ENCODE assay signal across 20 cellular contexts in the genomic region with DNA sequence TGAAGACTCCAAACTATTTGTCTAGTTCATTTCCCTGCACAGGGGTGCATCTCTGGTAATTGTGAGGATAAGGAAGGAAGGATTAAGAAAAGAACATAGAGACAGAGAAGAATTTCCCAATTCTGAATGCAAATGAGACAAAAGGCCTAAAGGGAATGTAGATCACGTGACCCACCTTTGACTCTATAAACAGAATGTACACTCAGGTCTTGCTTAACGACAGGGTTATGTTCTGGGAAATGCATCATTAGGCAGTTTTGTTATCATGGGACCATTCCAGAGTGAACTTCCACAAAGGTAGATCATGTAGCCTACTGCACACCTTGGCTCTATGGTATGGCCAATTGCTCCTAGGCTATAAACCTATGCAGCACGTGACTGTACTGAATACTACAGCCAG.
DNase-seq lines count a peak whose midpoint lies in the region; ATAC-seq, FAIRE-seq and TF ChIP-seq lines count a peak whose summit lies in the region.
"Had no signal": no experiment of that assay in that cellular context is flagged by ENCODE, and none has a peak within 500 bp of the region (broad histone marks: within the 10 kb centered on the region; RNA-seq: fewer than 3 reads in every experiment).

No MANE protein-coding gene starts in this region.

- POLR2A ChIA-PET in MCF 10A (lab: Yijun Ruan, JAX) (no interaction called here), GM12878 (lab: Charles Lee) (no interaction called here)

- intact Hi-C loops in MCF 10A (cut with micrococcal nuclease) (no loop called here), breast epithelium (cut with DNase I; ENCODE audit: low total_unique reads) (no loop called here), GM12878 (cut with micrococcal nuclease; ENCODE audit: unreplicated experiment) (no loop called here), heart left ventricle (cut with DNase I) (no loop called here)

- H3K4me3 Mint-ChIP-seq in MCF 10A (ENCODE audit: unreplicated experiment) = no peak overlapping the region
- H3K4me3 Mint-ChIP-seq: B cell; CD8-positive, alpha-beta T cell; H9; IgD-negative memory B cell had no signal

- 0% methylated on average over 3 of the region's 3 CpGs for WGBS in GM12878 (ENCODE audit: insufficient coverage, insufficient replicate concordance, low lambda C conversion rate, missing lambda C conversion rate)
- WGBS in heart left ventricle, 4 donors = 62 to 70% (median 69%) methylated on average over 3 of the region's 3 CpGs

- CTCF ChIA-PET in MCF 10A (lab: Yijun Ruan, JAX) = no interaction called here
- CTCF ChIA-PET in GM12878 (lab: Yijun Ruan, JAX) = no interaction called here

- no TSS peak for BruUV-seq in MCF 10A (replicated peaks; lab: Mats Ljungman, UMichigan)
- no TSS peak for BruUV-seq in GM12878 (replicated peaks; lab: Mats Ljungman, UMichigan)

- in situ Hi-C loops in GM12878 (cut with MboI) = no loop called here

- H3K9me3 ChIP-seq in breast epithelium (no peaks in the 10 kb centered on the region), GM12878 (replicated peaks; ENCODE audit: control insufficient read depth, insufficient read depth, low read length) (no peaks in the 10 kb centered on the region), heart left ventricle (no peaks in the 10 kb centered on the region)
- H3K9me3 ChIP-seq: BLaER1 treated with 17β-estradiol and CSF1 and Interleukin-3, amounts not matched to agents 10 nM and 100 nM had no signal

- ATAC-seq in GM12878 (no peak), heart left ventricle (no peak)
- ATAC-seq: CD8-positive, alpha-beta T cell had no signal

- no peak for TF ChIP-seq RAD21 in GM12878 (IDR thresholded peaks at IDR 0.05; ENCODE audit: insufficient read depth, low read depth, low read length)

- RAD21 ChIA-PET in GM12878 (lab: Charles Lee; ENCODE audit: unreplicated experiment) = no interaction called here

- H3K4me2 ChIP-seq in GM12878 (ENCODE audit: control insufficient read depth, insufficient read depth) = no peak overlapping the region
- H3K4me2 ChIP-seq: BLaER1 treated with 17β-estradiol and CSF1 and Interleukin-3, amounts not matched to agents 10 nM and 100 nM had no signal

- H3K27me3 ChIP-seq in breast epithelium (no peaks in the 10 kb centered on the region), GM12878 (replicated peaks in 1 of 2; ENCODE audit: control insufficient read depth in 2 of 2, insufficient read depth in 2 of 2, low read length in 1 of 2) (no peaks in the 10 kb centered on the region), heart left ventricle (no peaks in the 10 kb centered on the region)
- H3K27me3 ChIP-seq: BLaER1 treated with 17β-estradiol and CSF1 and Interleukin-3, amounts not matched to agents 10 nM and 100 nM had no signal

- TF ChIP-seq POLR2A in breast epithelium (IDR thresholded peaks at IDR 0.05) = no peak
- TF ChIP-seq POLR2A in GM12878 (IDR thresholded peaks at IDR 0.05; ENCODE audit: low read depth, low read length) = no peak
- no peak for TF ChIP-seq POLR2A in heart left ventricle (IDR thresholded peaks at IDR 0.05)

- H2AFZ ChIP-seq in GM12878 (ENCODE audit: control insufficient read depth, low read depth, low read length) = no peak overlapping the region

- H3K4me3 ChIP-seq in breast epithelium (no peak overlapping the region), GM12878 (no peak overlapping the region), epithelial cell of esophagus (ENCODE audit: low read length) (no peak overlapping the region), heart left ventricle (no peak overlapping the region)
- H3K4me3 ChIP-seq: BLaER1 treated with 17β-estradiol and CSF1 and Interleukin-3, amounts not matched to agents 10 nM and 100 nM had no signal

- FAIRE-seq in GM12878 (lab: Jason Lieb, UNC) (no peak), HTR-8/SVneo (lab: Jason Lieb, UNC) (no peak)
- FAIRE-seq: G401.6, GM12892, GM18507 had no signal

- DNase-seq in MCF 10A (ENCODE audit: unreplicated experiment) (peak; percentile 76), breast epithelium (ENCODE audit: low spot score in 2 of 2) (no peak), GM12878 (ENCODE audit: low read depth, low spot score) (no peak), epithelial cell of esophagus (ENCODE audit: low read depth) (peak; percentile 17), HTR-8/SVneo (ENCODE audit: insufficient read length, low spot score) (no peak), NCI-H2107 treated with DMSO at 0.1 percent for 48 hours (lab: John Stamatoyannopoulos, UW; ENCODE audit: unreplicated experiment) (no peak), heart left ventricle (no peak)
- DNase-seq: CD8-positive, alpha-beta T cell; COR-L47; GOT3; H9; KG1 had no signal

- H3K9me3 Mint-ChIP-seq in MCF 10A (ENCODE audit: unreplicated experiment) = no peaks in the 10 kb centered on the region
- H3K9me3 Mint-ChIP-seq: CD8-positive, alpha-beta T cell; H9 had no signal

- H3K27ac Mint-ChIP-seq in MCF 10A (ENCODE audit: low read depth, unreplicated experiment) = no peak overlapping the region
- H3K27ac Mint-ChIP-seq: B cell; CD8-positive, alpha-beta T cell; H9; IgD-negative memory B cell had no signal

- H3K27ac ChIP-seq in breast epithelium (no peak overlapping the region), GM12878 (ENCODE audit: control insufficient read depth, insufficient read depth) (no peak overlapping the region), heart left ventricle (no peak overlapping the region)
- H3K27ac ChIP-seq: 22Rv1; BLaER1 treated with 17β-estradiol and CSF1 and Interleukin-3, amounts not matched to agents 10 nM and 100 nM; HL-60 had no signal

- SMC1A ChIA-PET in GM12878 (lab: Charles Lee; ENCODE audit: uncharacterized antibody, unreplicated experiment) = no interaction called here

- no peaks in the 10 kb centered on the region for H3K36me3 Mint-ChIP-seq in MCF 10A (ENCODE audit: insufficient read depth, unreplicated experiment)
- H3K36me3 Mint-ChIP-seq: CD8-positive, alpha-beta T cell; IgD-negative memory B cell had no signal

- H3K9ac ChIP-seq in GM12878 (ENCODE audit: control insufficient read depth, insufficient read depth, low read length) = no peak overlapping the region
- H3K9ac ChIP-seq: BLaER1 treated with 17β-estradiol and CSF1 and Interleukin-3, amounts not matched to agents 10 nM and 100 nM had no signal

- TF ChIP-seq CTCF in MCF 10A (IDR thresholded peaks at IDR 0.05; ENCODE audit: unreplicated experiment) = no peak
- no peak for TF ChIP-seq CTCF in breast epithelium (IDR thresholded peaks at IDR 0.05)
- TF ChIP-seq CTCF in GM12878 (IDR thresholded peaks at IDR 0.05 in 2 of 3, conservative IDR thresholded peaks at IDR 0.05 in 1 of 3; ENCODE audit: control insufficient read depth in 2 of 3, extremely low read depth in 1 of 3, insufficient read depth in 1 of 3, low read depth in 3 of 3, low read length in 3 of 3) = no peak
- TF ChIP-seq CTCF in epithelial cell of esophagus (IDR thresholded peaks at IDR 0.05; ENCODE audit: insufficient read depth, low read depth, low read length, missing control alignments) = no peak
- no peak for TF ChIP-seq CTCF in heart left ventricle (IDR thresholded peaks at IDR 0.05)

- H3K4me1 ChIP-seq in breast epithelium (no peaks in the 10 kb centered on the region), GM12878 (ENCODE audit: control insufficient read depth, insufficient read depth, low read length) (no peaks in the 10 kb centered on the region), heart left ventricle (no peaks in the 10 kb centered on the region)
- H3K4me1 ChIP-seq: BLaER1 treated with 17β-estradiol and CSF1 and Interleukin-3, amounts not matched to agents 10 nM and 100 nM had no signal

- no peak for TF ChIP-seq EP300 in GM12878 (IDR thresholded peaks at IDR 0.05; ENCODE audit: borderline replicate concordance in 1 of 2, control insufficient read depth in 1 of 2, low read depth in 2 of 2, low read length in 2 of 2)

- H3K27me3 Mint-ChIP-seq in MCF 10A (ENCODE audit: insufficient read depth, unreplicated experiment) = no peaks in the 10 kb centered on the region
- H3K27me3 Mint-ChIP-seq: B cell, IgD-negative memory B cell had no signal

- no peaks in the 10 kb centered on the region for H4K20me1 ChIP-seq in GM12878 (ENCODE audit: control insufficient read depth, insufficient read depth)
- H4K20me1 ChIP-seq: BLaER1 treated with 17β-estradiol and CSF1 and Interleukin-3, amounts not matched to agents 10 nM and 100 nM had no signal

- peaks cover 6% of the 10 kb centered on the region for H3K4me1 Mint-ChIP-seq in MCF 10A (ENCODE audit: insufficient read depth, unreplicated experiment)
- H3K4me1 Mint-ChIP-seq: B cell, H9, IgD-negative memory B cell had no signal

- no peaks in the 10 kb centered on the region for H3K79me2 ChIP-seq in GM12878 (ENCODE audit: control insufficient read depth, insufficient read depth, low read length)

- H3K36me3 ChIP-seq in breast epithelium = no peaks in the 10 kb centered on the region
- H3K36me3 ChIP-seq in GM12878 (ENCODE audit: control insufficient read depth in 2 of 2, insufficient read depth in 2 of 2, low read length in 1 of 2) = no peaks in the 10 kb centered on the region
- no peaks in the 10 kb centered on the region for H3K36me3 ChIP-seq in heart left ventricle
- H3K36me3 ChIP-seq: BLaER1 treated with 17β-estradiol and CSF1 and Interleukin-3, amounts not matched to agents 10 nM and 100 nM had no signal

TF ChIP-seq in GM12878, 131 proteins besides CTCF, POLR2A, EP300 and RAD21:
- TF ChIP-seq MTA2 (IDR thresholded peaks at IDR 0.05; ENCODE audit: low read depth) (no peak), RAD51 (IDR thresholded peaks at IDR 0.05) (peak; percentile 65)

Comparison
In these comparisons a context has a peak if more than half of its experiments do, and no peak if none do; other contexts are left out.
1. DNase-seq: peak in MCF 10A (single experiment) and epithelial cell of esophagus (single experiment); none in breast epithelium (0 of 2), GM12878 (single experiment), HTR-8/SVneo (single experiment), NCI-H2107 treated with DMSO at 0.1 percent for 48 hours (single experiment) and heart left ventricle (0 of 5).